In the genomic region with DNA sequence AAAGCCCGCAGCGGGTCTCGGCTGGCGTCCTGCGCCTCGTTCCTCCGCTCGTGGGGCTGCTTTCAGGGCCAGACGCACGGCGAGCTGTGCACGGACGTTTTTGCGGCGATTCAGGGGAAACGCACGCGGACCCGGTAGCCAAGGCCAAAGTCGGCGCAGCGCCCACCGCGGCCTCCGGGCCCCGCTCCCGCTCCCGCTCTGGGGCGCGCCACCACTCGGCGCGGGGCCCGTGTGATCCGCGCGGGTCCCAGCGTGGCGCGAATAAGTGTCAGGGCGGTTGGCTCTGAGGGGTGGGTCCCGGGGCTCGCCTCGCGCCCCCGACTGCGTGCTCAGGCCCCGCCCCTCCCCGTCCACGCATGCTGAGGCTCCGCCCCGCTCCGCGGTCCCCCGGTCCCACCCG, we compare ENCODE assay signal across 8 cellular contexts. TPM values are rescaled to one million over a fixed set of nuclear protein-coding genes. Genes with fewer than 3 reads are reported as not detected.
DNase-seq lines count a peak whose midpoint lies in the region; ATAC-seq, FAIRE-seq and TF ChIP-seq lines count a peak whose summit lies in the region.

No MANE protein-coding gene starts in this region.

- peaks cover 16% of the 10 kb centered on the region for H3K36me3 Mint-ChIP-seq in mesothelial cell of epicardium

- H3K4me3 ChIP-seq in astrocyte of the cerebellum (ENCODE audit: low read depth, low read length) = peak overlapping the region; percentile 45

- no peak for FAIRE-seq in GM19239 (lab: Jason Lieb, UNC)

- TF ChIP-seq CTCF in astrocyte of the cerebellum (IDR thresholded peaks at IDR 0.05; ENCODE audit: low read depth, low read length, missing control alignments) (no peak), mesothelial cell of epicardium (IDR thresholded peaks at IDR 0.05; ENCODE audit: unreplicated experiment) (no peak)

- H3K4me1 Mint-ChIP-seq in mesothelial cell of epicardium = peaks cover 34% of the 10 kb centered on the region

- H3K27ac Mint-ChIP-seq in mesothelial cell of epicardium = no peak overlapping the region

- ATAC-seq in HG02588 (IDR thresholded peaks at IDR 0.05; ENCODE audit: unreplicated experiment) = peak; percentile 27

- H3K9me3 Mint-ChIP-seq in mesothelial cell of epicardium = peaks cover 15% of the 10 kb centered on the region

- peak; percentile 61 for DNase-seq in CMK (ENCODE audit: low read depth)
- DNase-seq in astrocyte of the cerebellum (ENCODE audit: low read depth) = no peak
- no peak for DNase-seq in mesothelial cell of epicardium (ENCODE audit: low spot score in 2 of 2, unreplicated experiment in 2 of 2)
- DNase-seq in glomerular visceral epithelial cell (ENCODE audit: extremely low spot score) = no peak
- DNase-seq in stimulated activated CD4-positive, alpha-beta T cell treated with anti-CD3 and anti-CD28 coated beads, Interleukin-4, amount 100 ng/mL, for 4 hours = no peak
- DNase-seq in inferior parietal cortex (ENCODE audit: extremely low spot score) = no peak
- DNase-seq in GM19239 (ENCODE audit: insufficient read length, low spot score) = no peak

- H3K4me3 Mint-ChIP-seq in mesothelial cell of epicardium = peak overlapping the region; percentile 59

- in situ Hi-C loops in astrocyte of the cerebellum (cut with HindIII; ENCODE audit: low sequenced_read_pairs) = no loop called here

- H3K27me3 Mint-ChIP-seq in mesothelial cell of epicardium (ENCODE audit: low read depth) = no peaks in the 10 kb centered on the region

RNA-seq across cellular contexts. Expression of a gene that starts 0.7 kb away (rescaled TPM):
- total RNA-seq in mesothelial cell of epicardium = 102 to 117 TPM (median 103 TPM) in 3 replicates

RNA-seq across cellular contexts. Expression of a gene that starts 15.8 kb away (rescaled TPM):
- 31.9 to 33.3 TPM (median 33.0 TPM) in 3 replicates for total RNA-seq in mesothelial cell of epicardium

RNA-seq across cellular contexts. Expression of a gene that starts 34.7 kb away (rescaled TPM):
- total RNA-seq in mesothelial cell of epicardium = 30.3 to 31.6 TPM (median 30.6 TPM) in 3 replicates

RNA-seq across cellular contexts. Expression of a gene that starts 52.7 kb away (rescaled TPM):
- total RNA-seq in mesothelial cell of epicardium = 25.0 to 26.5 TPM (median 25.5 TPM) in 3 replicates
